In genomic region chr3:4512895-4513616, GRCh38 we compare ENCODE assay signal across 1 cellular context.
TF ChIP-seq lines count a peak whose summit lies in the region.

No MANE protein-coding gene starts in this region.

TF ChIP-seq in GM23338, 12 proteins besides CTCF, POLR2A, EP300 and RAD21:
- TF ChIP-seq ZNF462 (CRISPR knock-in tag; IDR thresholded peaks at IDR 0.05) (no peak), ZNF114 (CRISPR knock-in tag; IDR thresholded peaks at IDR 0.05) (no peak), EZH2phosphoT487 (IDR thresholded peaks at IDR 0.05; ENCODE audit: unreplicated experiment) (no peak), REST (IDR thresholded peaks at IDR 0.05; ENCODE audit: unreplicated experiment) (no peak), STAT1 (IDR thresholded peaks at IDR 0.05; ENCODE audit: unreplicated experiment) (no peak), CREB1 (CRISPR knock-in tag; IDR thresholded peaks at IDR 0.05; ENCODE audit: low read depth) (no peak), POLR2AphosphoS5 (IDR thresholded peaks at IDR 0.05; ENCODE audit: low read depth) (no peak), EZH2 (IDR thresholded peaks at IDR 0.05; ENCODE audit: low read depth, unreplicated experiment) (no peak), JUNB (IDR thresholded peaks at IDR 0.05; ENCODE audit: unreplicated experiment) (no peak), NANOG (IDR thresholded peaks at IDR 0.05; ENCODE audit: borderline replicate concordance) (no peak)
